ENCODE assay signal across 8 cellular contexts in genomic region chr16:1492082-1492922, GRCh38. TPM values are rescaled to one million over a fixed set of nuclear protein-coding genes. Genes with fewer than 3 reads are reported as not detected.
DNase-seq lines count a peak whose midpoint lies in the region; FAIRE-seq and TF ChIP-seq lines count a peak whose summit lies in the region.

No MANE protein-coding gene starts in this region.

- H3K9me3 ChIP-seq in KOPT-K1 (ENCODE audit: insufficient read depth, low read length, poor library complexity, severe bottlenecking) = no peaks in the 10 kb centered on the region
- no peaks in the 10 kb centered on the region for H3K9me3 ChIP-seq in muscle layer of duodenum (ENCODE audit: control insufficient read depth in 1 of 2, low read length in 2 of 2)

- DNase-seq in hippocampal formation (lab: John Stamatoyannopoulos, UW) (no peak), SKM-1 (lab: John Stamatoyannopoulos, UW; ENCODE audit: unreplicated experiment) (no peak), GM12891 (ENCODE audit: insufficient read length, low spot score) (no peak), 8988T (no peak)

- H3K4me1 ChIP-seq in ACC112 (ENCODE audit: control insufficient read depth, insufficient read depth, low read length, unreplicated experiment) = peaks cover 10% of the 10 kb centered on the region
- peaks cover 13 to 27% of the 10 kb centered on the region in 2 donors for H3K4me1 ChIP-seq in muscle layer of duodenum (ENCODE audit: control insufficient read depth in 1 of 2, insufficient read depth in 2 of 2, low read length in 2 of 2)

- peak overlapping the region; percentile 100 for H3K4me3 ChIP-seq in ACC112 (ENCODE audit: low read depth, low read length)
- peak overlapping the region; percentile 69 to 93 for H3K4me3 ChIP-seq in muscle layer of duodenum (ENCODE audit: low read depth in 1 of 2, low read length in 2 of 2)

- no peaks in the 10 kb centered on the region; the same call in 1 of the 2 replicates for H3K36me3 ChIP-seq in ACC112 (ENCODE audit: insufficient read depth, low read length)
- peaks cover 31% of the 10 kb centered on the region for H3K36me3 ChIP-seq in KOPT-K1 (ENCODE audit: insufficient read depth, low read length)
- peaks cover 0 to 12% of the 10 kb centered on the region in 2 donors for H3K36me3 ChIP-seq in muscle layer of duodenum (ENCODE audit: control insufficient read depth in 1 of 2, insufficient read depth in 2 of 2, low read length in 2 of 2)

- FAIRE-seq in GM12891 (lab: Jason Lieb, UNC) = no peak

- H3K27me3 ChIP-seq in ACC112 (ENCODE audit: insufficient read depth, low read length) (no peaks in the 10 kb centered on the region), muscle layer of duodenum (ENCODE audit: low read depth, low read length) (no peaks in the 10 kb centered on the region)

- H3K79me2 ChIP-seq in ACC112 (ENCODE audit: control insufficient read depth, insufficient read depth, low read length, unreplicated experiment) = peaks cover 21% of the 10 kb centered on the region

- peak overlapping the region; percentile 84 for H2AFZ ChIP-seq in ACC112 (ENCODE audit: low read length, unreplicated experiment)

- peak overlapping the region; percentile 86; the same call in 1 of the 2 replicates for H3K27ac ChIP-seq in ACC112 (ENCODE audit: low read depth, low read length)
- peak overlapping the region; percentile 79 for H3K27ac ChIP-seq in KOPT-K1 (ENCODE audit: low read depth, low read length, poor library complexity, severe bottlenecking)
- H3K27ac ChIP-seq in cingulate gyrus (ENCODE audit: low read depth, low read length) = peak overlapping the region; percentile 20
- H3K27ac ChIP-seq in muscle layer of duodenum (ENCODE audit: low read length) = peak overlapping the region; percentile 86

- no peak for TF ChIP-seq POLR2A in GM12891 (IDR thresholded peaks at IDR 0.05; ENCODE audit: low read depth, low read length)

TF ChIP-seq in GM12891, 5 proteins besides CTCF, POLR2A, EP300 and RAD21:
- TF ChIP-seq TAF1 (IDR thresholded peaks at IDR 0.05; ENCODE audit: low read depth, low read length) (no peak), POLR2AphosphoS5 (IDR thresholded peaks at IDR 0.05; ENCODE audit: low read depth, low read length) (no peak), SPI1 (IDR thresholded peaks at IDR 0.05; ENCODE audit: low read depth, low read length) (no peak)

RNA-seq across cellular contexts. Expression of gene TELO2, which starts 0.9 kb away (rescaled TPM):
- 22.3 TPM for polyA plus RNA-seq in GM12891 (2012; ENCODE audit: low read depth, missing spikeins)

RNA-seq across cellular contexts. Expression of gene PTX4, which starts 3.6 kb away (rescaled TPM):
- polyA plus RNA-seq in GM12891 (2012; ENCODE audit: low read depth, missing spikeins) = not detected

RNA-seq across cellular contexts. Expression of gene CLCN7, which starts 17.5 kb away (rescaled TPM):
- polyA plus RNA-seq in GM12891 (2012; ENCODE audit: low read depth, missing spikeins) = 26.4 TPM

RNA-seq across cellular contexts. Expression of gene TMEM204, which starts 41.2 kb away (rescaled TPM):
- polyA plus RNA-seq in GM12891 (2012; ENCODE audit: low read depth, missing spikeins) = 0.60 TPM

RNA-seq across cellular contexts. Expression of gene CCDC154, which starts 47.9 kb away (rescaled TPM):
- 0.60 TPM for polyA plus RNA-seq in GM12891 (2012; ENCODE audit: low read depth, missing spikeins)

Comparison
In these comparisons a context has a peak if more than half of its experiments do, and no peak if none do; other contexts are left out.
1. H3K27ac ChIP-seq: peak in every context shown above with its lines; median percentile 86 in ACC112; 86 in muscle layer of duodenum; 79 in KOPT-K1; 20 in cingulate gyrus.